Comparison of ENCODE assay signal across 8 cellular contexts in the genomic region with DNA sequence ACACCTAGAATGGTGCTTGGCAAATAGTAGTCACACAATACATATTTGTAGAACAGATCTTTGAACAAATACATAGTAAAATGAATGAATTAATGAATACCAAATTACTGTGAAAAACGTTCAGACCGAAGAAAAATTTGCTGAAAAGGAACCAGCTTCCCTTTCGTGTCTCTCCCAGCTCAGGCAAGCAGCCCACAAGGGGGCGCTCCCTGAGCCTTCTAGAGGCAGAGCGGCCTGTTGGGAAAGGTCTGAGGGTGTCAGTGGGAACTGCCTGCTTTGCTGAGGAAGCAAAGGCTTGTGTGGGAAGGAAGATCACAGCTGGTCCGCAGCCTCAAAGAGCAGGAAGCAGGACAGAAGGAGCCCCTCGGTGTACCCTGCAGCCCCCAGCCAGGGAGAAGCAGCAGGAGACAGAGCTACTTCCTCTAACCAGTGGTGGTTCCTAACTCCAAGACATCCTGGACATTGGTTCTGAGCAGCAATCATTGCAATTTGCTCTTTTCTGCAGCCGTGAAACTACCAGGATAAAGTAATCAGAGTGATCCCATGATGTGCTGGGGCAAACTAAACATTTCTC.
DNase-seq lines count a peak whose midpoint lies in the region; ATAC-seq and TF ChIP-seq lines count a peak whose summit lies in the region.

No MANE protein-coding gene starts in this region.

- no peak for ATAC-seq in GM18861 (IDR thresholded peaks at IDR 0.05; ENCODE audit: unreplicated experiment)

- no peak overlapping the region for H3K27ac Mint-ChIP-seq in MCF 10A (ENCODE audit: low read depth, unreplicated experiment)

- H3K4me3 ChIP-seq in breast epithelium (no peak overlapping the region), transverse colon (no peak overlapping the region)

- TF ChIP-seq EP300 in transverse colon (IDR thresholded peaks at IDR 0.05; ENCODE audit: low read depth), result no peak

- no peak overlapping the region for H3K4me3 Mint-ChIP-seq in MCF 10A (ENCODE audit: unreplicated experiment)

- CTCF ChIA-PET in MCF 10A (lab: Yijun Ruan, JAX), result interaction anchor here (0.6 to 1.1 kb wide), 3 partner anchors 16 to 20 kb away, joined by 3 read pairs; no protein-coding TSS in a partner anchor

- in situ Hi-C loops in transverse colon (cut with MboI; ENCODE audit: low pct_ligation_motif_present in 1 of 4, low pct_unique_long_range_greater_than_20kb in 1 of 4, low sequenced_read_pairs in 3 of 4), result no loop called here
- in situ Hi-C loops in GM13976 (cut with MboI; ENCODE audit: low sequenced_read_pairs, unreplicated experiment), result no loop called here

- intact Hi-C loops in MCF 10A (cut with micrococcal nuclease), result no loop called here
- intact Hi-C loops in breast epithelium (cut with DNase I; ENCODE audit: low total_unique reads), result no loop called here
- intact Hi-C loops in transverse colon (cut with DNase I; ENCODE audit: low total_unique reads), result no loop called here

- TF ChIP-seq CTCF in MCF 10A (IDR thresholded peaks at IDR 0.05; ENCODE audit: unreplicated experiment) (peak; percentile 52), breast epithelium (IDR thresholded peaks at IDR 0.05) (peak in 1 of 3 donors; percentile 14), transverse colon (IDR thresholded peaks at IDR 0.05) (peak; percentile 36 to 63 (median 52)), GM13976 (IDR thresholded peaks at IDR 0.05; ENCODE audit: borderline replicate concordance, control extremely low read depth, extremely low read depth, insufficient read depth, missing control alignments) (no peak)

- 14 to 46% methylated on average over 5 to 8 of the region's 8 CpGs for WGBS in transverse colon (ENCODE audit: low coverage in 1 of 2), 2 donors

- H3K27ac ChIP-seq in breast epithelium (no peak overlapping the region), transverse colon (no peak overlapping the region)

- peak; percentile 81 for DNase-seq in MCF 10A (ENCODE audit: unreplicated experiment)
- no peak for DNase-seq in breast epithelium (ENCODE audit: low spot score in 2 of 2)
- DNase-seq in RPMI8226, result peak; percentile 74
- DNase-seq in globus pallidus (ENCODE audit: low spot score), result peak; percentile 35
- peak; percentile 59 for DNase-seq in transverse colon
- no peak for DNase-seq in GM13976 (ENCODE audit: low spot score)
- no peak for DNase-seq in HCEC 1CT

- no peaks in the 10 kb centered on the region for H3K9me3 Mint-ChIP-seq in MCF 10A (ENCODE audit: unreplicated experiment)

- TF ChIP-seq POLR2A in breast epithelium (IDR thresholded peaks at IDR 0.05) (no peak), transverse colon (IDR thresholded peaks at IDR 0.05) (no peak)

- no peaks in the 10 kb centered on the region for H3K27me3 Mint-ChIP-seq in MCF 10A (ENCODE audit: insufficient read depth, unreplicated experiment)

- no peaks in the 10 kb centered on the region for H3K4me1 ChIP-seq in breast epithelium
- no peaks in the 10 kb centered on the region for H3K4me1 ChIP-seq in transverse colon

- no peaks in the 10 kb centered on the region for H3K27me3 ChIP-seq in breast epithelium
- no peaks in the 10 kb centered on the region for H3K27me3 ChIP-seq in transverse colon

- no peaks in the 10 kb centered on the region for H3K36me3 Mint-ChIP-seq in MCF 10A (ENCODE audit: insufficient read depth, unreplicated experiment)

- no peaks in the 10 kb centered on the region for H3K9me3 ChIP-seq in breast epithelium
- H3K9me3 ChIP-seq in transverse colon, result no peaks in the 10 kb centered on the region

- BruUV-seq in MCF 10A (replicated peaks; lab: Mats Ljungman, UMichigan), result no TSS peak

- POLR2A ChIA-PET in MCF 10A (lab: Yijun Ruan, JAX), result no interaction called here

- no peaks in the 10 kb centered on the region for H3K36me3 ChIP-seq in breast epithelium
- no peaks in the 10 kb centered on the region for H3K36me3 ChIP-seq in transverse colon

- H3K4me1 Mint-ChIP-seq in MCF 10A (ENCODE audit: insufficient read depth, unreplicated experiment), result peaks cover 34% of the 10 kb centered on the region

Comparison
In these comparisons a context has a peak if more than half of its experiments do, and no peak if none do; other contexts are left out.
1. DNase-seq: peak in MCF 10A (single experiment), RPMI8226 (single experiment), globus pallidus (single experiment) and transverse colon (single experiment); none in breast epithelium (0 of 2), GM13976 (single experiment) and HCEC 1CT (single experiment).